Comparison of ENCODE assay signal across 2 cellular contexts in genomic region chr16:29819506-29819905, GRCh38.
TF ChIP-seq lines count a peak whose summit lies in the region.

No MANE protein-coding gene starts in this region.

TF ChIP-seq in A549, 52 proteins besides CTCF, POLR2A, EP300 and RAD21:
- TF ChIP-seq SMC3 (IDR thresholded peaks at IDR 0.05) (peak; percentile 41), EHMT2 (IDR thresholded peaks at IDR 0.05; ENCODE audit: low read depth) (no peak)

TF ChIP-seq in GM23338, 12 proteins besides CTCF, POLR2A, EP300 and RAD21:
- TF ChIP-seq NANOG (IDR thresholded peaks at IDR 0.05; ENCODE audit: borderline replicate concordance) = no peak
- TF ChIP-seq REST (IDR thresholded peaks at IDR 0.05; ENCODE audit: unreplicated experiment) = no peak
- no peak for TF ChIP-seq EZH2 (IDR thresholded peaks at IDR 0.05; ENCODE audit: low read depth, unreplicated experiment)
- no peak for TF ChIP-seq JUNB (IDR thresholded peaks at IDR 0.05; ENCODE audit: unreplicated experiment)
- TF ChIP-seq ZNF331 (CRISPR knock-in tag; IDR thresholded peaks at IDR 0.05; ENCODE audit: low read depth) = no peak
- TF ChIP-seq CREB1 (CRISPR knock-in tag; IDR thresholded peaks at IDR 0.05; ENCODE audit: low read depth) = no peak
- no peak for TF ChIP-seq ZNF462 (CRISPR knock-in tag; IDR thresholded peaks at IDR 0.05)
- no peak for TF ChIP-seq POLR2AphosphoS5 (IDR thresholded peaks at IDR 0.05; ENCODE audit: low read depth)
- TF ChIP-seq EZH2phosphoT487 (IDR thresholded peaks at IDR 0.05; ENCODE audit: unreplicated experiment) = no peak
- no peak for TF ChIP-seq ZNF114 (CRISPR knock-in tag; IDR thresholded peaks at IDR 0.05)
- no peak for TF ChIP-seq ETS1 (IDR thresholded peaks at IDR 0.05)
- no peak for TF ChIP-seq STAT1 (IDR thresholded peaks at IDR 0.05; ENCODE audit: unreplicated experiment)
TF ChIP-seq in GM23338: peak in this region for 0.
